ENCODE assay signal across 18 cellular contexts in genomic region chr17:41822216-41823140, GRCh38. TPM values are rescaled to one million over a fixed set of nuclear protein-coding genes. Genes with fewer than 3 reads are reported as not detected.
"Had no signal": no experiment of that assay in that cellular context is flagged by ENCODE, and none has a peak within 500 bp of the region (broad histone marks: within the 10 kb centered on the region; RNA-seq: fewer than 3 reads in every experiment).

No MANE protein-coding gene starts in this region.

- H3K27ac ChIP-seq: ascending aorta, coronary artery, epithelial cell of prostate, gastroesophageal sphincter, hepatocyte, prostate gland, sigmoid colon, suprapubic skin, upper lobe of left lung had no signal

- DNase-seq: activated CD4-positive, alpha-beta memory T cell treated with anti-CD3 and anti-CD28 coated beads, Interleukin-2, amount 10 ng/mL, durations not matched to agents 7 days and 5 days; activated CD4-positive, alpha-beta T cell treated with anti-CD3 and anti-CD28 coated beads for 1 hour; activated naive CD8-positive, alpha-beta T cell treated with anti-CD3 and anti-CD28 coated beads, Interleukin-2, amount 50 U/mL, for 24 hours; activated T-cell treated with anti-CD3 and anti-CD28 coated beads, Interleukin-2, amount 50 U/mL, for 72 hours; caudate nucleus; effector CD4-positive, alpha-beta T cell; midbrain; sigmoid colon; stimulated activated naive CD8-positive, alpha-beta T cell treated with anti-CD3 and anti-CD28 coated beads, Interleukin-15, Interleukin-2, amounts not matched to agents 100 U/mL and 50 U/mL, for 24 hours; upper lobe of left lung had no signal

- ATAC-seq: activated naive CD8-positive, alpha-beta T cell treated with anti-CD3 and anti-CD28 coated beads, Interleukin-2, amount 50 U/mL, for 24 hours; activated T-cell treated with anti-CD3 and anti-CD28 coated beads, Interleukin-2, amount 50 U/mL, for 72 hours; gastroesophageal sphincter; stimulated activated naive CD8-positive, alpha-beta T cell treated with anti-CD3 and anti-CD28 coated beads, Interleukin-15, Interleukin-2, amounts not matched to agents 100 U/mL and 50 U/mL, for 24 hours had no signal

- H3K9me3 Mint-ChIP-seq: activated CD4-positive, alpha-beta memory T cell treated with anti-CD3 and anti-CD28 coated beads, Interleukin-2, amount 10 ng/mL, durations not matched to agents 7 days and 5 days; activated naive CD8-positive, alpha-beta T cell treated with anti-CD3 and anti-CD28 coated beads, Interleukin-2, amount 50 U/mL, for 24 hours; activated T-cell treated with anti-CD3 and anti-CD28 coated beads, Interleukin-2, amount 50 U/mL, for 72 hours had no signal

- H3K4me1 Mint-ChIP-seq: activated CD4-positive, alpha-beta memory T cell treated with anti-CD3 and anti-CD28 coated beads, Interleukin-2, amount 10 ng/mL, durations not matched to agents 7 days and 5 days; activated naive CD8-positive, alpha-beta T cell treated with anti-CD3 and anti-CD28 coated beads, Interleukin-2, amount 50 U/mL, for 24 hours had no signal

- H3K9me3 ChIP-seq: ascending aorta, gastroesophageal sphincter, prostate gland, sigmoid colon, suprapubic skin, upper lobe of left lung had no signal

- H2AFZ ChIP-seq: hepatocyte had no signal

- H3K4me1 ChIP-seq: ascending aorta, gastroesophageal sphincter, prostate gland, suprapubic skin, upper lobe of left lung had no signal

- H3K4me3 Mint-ChIP-seq: activated CD4-positive, alpha-beta memory T cell treated with anti-CD3 and anti-CD28 coated beads, Interleukin-2, amount 10 ng/mL, durations not matched to agents 7 days and 5 days; activated naive CD8-positive, alpha-beta T cell treated with anti-CD3 and anti-CD28 coated beads, Interleukin-2, amount 50 U/mL, for 24 hours; activated T-cell treated with anti-CD3 and anti-CD28 coated beads, Interleukin-2, amount 50 U/mL, for 72 hours had no signal

- H3K4me2 ChIP-seq: hepatocyte had no signal

- H3K27ac Mint-ChIP-seq: activated CD4-positive, alpha-beta memory T cell treated with anti-CD3 and anti-CD28 coated beads, Interleukin-2, amount 10 ng/mL, durations not matched to agents 7 days and 5 days; activated naive CD8-positive, alpha-beta T cell treated with anti-CD3 and anti-CD28 coated beads, Interleukin-2, amount 50 U/mL, for 24 hours; activated T-cell treated with anti-CD3 and anti-CD28 coated beads, Interleukin-2, amount 50 U/mL, for 72 hours had no signal

- H3K27me3 Mint-ChIP-seq: activated CD4-positive, alpha-beta memory T cell treated with anti-CD3 and anti-CD28 coated beads, Interleukin-2, amount 10 ng/mL, durations not matched to agents 7 days and 5 days; activated naive CD8-positive, alpha-beta T cell treated with anti-CD3 and anti-CD28 coated beads, Interleukin-2, amount 50 U/mL, for 24 hours had no signal

- H3K79me2 ChIP-seq: hepatocyte had no signal

- H3K27me3 ChIP-seq: ascending aorta, gastroesophageal sphincter, hepatocyte, sigmoid colon, suprapubic skin, upper lobe of left lung had no signal

- H3K4me3 ChIP-seq: ascending aorta, coronary artery, gastroesophageal sphincter, hepatocyte, prostate gland, sigmoid colon, suprapubic skin, upper lobe of left lung had no signal

RNA-seq across cellular contexts. Expression of gene FKBP10, which starts 9.7 kb away (rescaled TPM):
- total RNA-seq: activated CD4-positive, alpha-beta memory T cell treated with anti-CD3 and anti-CD28 coated beads, Interleukin-2, amount 10 ng/mL, durations not matched to agents 7 days and 5 days had no signal

RNA-seq across cellular contexts. Expression of gene KLHL10, which starts 15.1 kb away (rescaled TPM):
- total RNA-seq: activated CD4-positive, alpha-beta memory T cell treated with anti-CD3 and anti-CD28 coated beads, Interleukin-2, amount 10 ng/mL, durations not matched to agents 7 days and 5 days; ascending aorta; kidney epithelial cell had no signal
- polyA plus RNA-seq: hepatocyte had no signal
